Comparison of ENCODE assay signal across 16 cellular contexts in the genomic region with DNA sequence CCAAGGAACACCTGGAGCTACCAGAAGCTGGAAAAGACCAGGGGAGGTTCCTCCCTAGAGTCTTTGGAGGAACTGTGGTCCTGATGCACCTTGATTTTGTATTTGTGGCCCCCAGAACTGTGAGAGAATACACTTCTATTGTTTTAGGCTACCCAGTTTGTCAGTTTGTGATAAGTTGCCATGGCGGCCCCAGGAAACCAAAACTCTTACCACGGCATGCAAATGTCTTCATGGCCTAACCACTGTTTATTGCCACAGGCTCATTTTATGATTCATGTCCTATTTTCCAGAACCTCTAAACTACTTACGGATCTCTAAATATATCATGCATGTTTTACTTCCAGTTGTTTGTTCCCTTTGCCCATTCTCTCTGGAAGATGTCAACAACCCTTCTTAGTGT.
"Had no signal": no experiment of that assay in that cellular context is flagged by ENCODE, and none has a peak within 500 bp of the region (broad histone marks: within the 10 kb centered on the region; RNA-seq: fewer than 3 reads in every experiment).

No MANE protein-coding gene starts in this region.

- DNase-seq: colonic mucosa; effector CD8-positive, alpha-beta T cell; endodermal cell; foreskin fibroblast; gastrocnemius medialis; heart right ventricle; natural killer cell; pancreas; right lobe of liver; small intestine; stimulated activated CD4-positive, alpha-beta T cell treated with anti-CD3 and anti-CD28 coated beads, Interleukin-15, amount 100 ng/mL, for 24 hours; stimulated activated CD4-positive, alpha-beta T cell treated with anti-CD3 and anti-CD28 coated beads, Interleukin-2, amount 100 ng/mL, for 48 hours; stimulated activated naive B cell treated with anti-CD40 and anti-IgM and Interleukin-4, amounts not matched to agents 10 μg/mL and 1 μg/mL and 100 μg/mL, for 72 hours; upper lobe of left lung had no signal

- ATAC-seq: esophagus mucosa; gastrocnemius medialis; heart right ventricle; left lobe of liver; natural killer cell; pancreas; right lobe of liver; stimulated activated naive B cell treated with anti-CD40 and anti-IgM and Interleukin-4, amounts not matched to agents 10 μg/mL and 1 μg/mL and 100 μg/mL, for 72 hours had no signal
